ENCODE assay signal across 8 cellular contexts in the genomic region with DNA sequence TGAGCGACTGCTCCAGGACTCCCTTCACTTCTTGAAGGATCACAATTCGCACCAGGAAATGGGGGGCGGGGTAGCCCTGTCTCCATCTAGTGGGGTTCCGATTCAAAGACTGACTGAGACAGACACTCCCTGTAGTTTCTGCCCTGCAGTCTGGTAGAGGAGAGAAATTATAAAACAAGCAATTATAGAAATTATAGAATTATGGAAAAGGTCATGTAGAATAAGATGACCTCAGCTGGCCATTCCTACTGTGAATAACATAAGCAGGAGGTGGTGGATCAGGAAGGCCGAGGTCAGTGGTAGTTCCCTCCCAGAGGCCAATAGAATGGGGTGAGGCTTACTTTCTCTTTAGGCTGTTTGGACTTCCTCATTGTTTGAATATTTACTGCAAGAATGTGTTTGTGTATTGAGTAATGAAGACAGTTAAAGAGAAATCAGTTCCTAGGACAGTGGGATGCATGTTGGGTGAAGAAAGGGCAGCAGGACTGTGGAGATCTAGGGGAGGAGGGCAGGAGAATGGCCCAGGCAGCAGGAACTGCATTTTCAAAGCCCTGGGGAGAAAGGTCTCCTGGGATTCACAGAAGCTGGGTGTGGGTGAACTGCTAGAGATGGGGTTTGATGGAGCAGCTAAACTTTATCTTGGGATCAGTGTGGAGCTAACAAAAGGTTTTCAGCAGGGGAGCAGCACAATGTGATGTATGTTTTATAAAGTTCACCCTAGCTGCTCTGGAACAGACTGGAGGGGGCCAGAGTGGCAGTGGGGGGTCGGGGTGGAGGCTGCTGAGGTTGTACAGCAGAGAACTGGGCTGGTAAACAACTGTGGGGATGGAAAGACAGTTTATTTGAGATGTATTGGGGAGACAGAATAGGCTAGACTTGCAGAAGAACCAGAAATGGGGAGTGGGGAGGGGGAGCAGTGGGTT. TPM values are rescaled to one million over a fixed set of nuclear protein-coding genes. Genes with fewer than 3 reads are reported as not detected.
A peak's percentile ranks its signal among the peaks of the same experiment; 100 is the strongest.
DNase-seq lines count a peak whose midpoint lies in the region; ATAC-seq, FAIRE-seq and TF ChIP-seq lines count a peak whose summit lies in the region.

No MANE protein-coding gene starts in this region.

- no peak for FAIRE-seq in D721Med (lab: Jason Lieb, UNC)

- peak overlapping the region; percentile 37 to 95 (median 90) for H3K27ac ChIP-seq in esophagus muscularis mucosa (replicated peaks in 1 of 4)

- H3K4me3 ChIP-seq in AG04449 (ENCODE audit: low read depth, low read length) = peak overlapping the region; percentile 20; the same call in 1 of the 2 replicates
- no peak overlapping the region for H3K4me3 ChIP-seq in esophagus muscularis mucosa

- no peak for TF ChIP-seq EP300 in esophagus muscularis mucosa (IDR thresholded peaks at IDR 0.05)

- H3K36me3 Mint-ChIP-seq in osteocyte (ENCODE audit: unreplicated experiment) = peaks cover 9% of the 10 kb centered on the region

- intact Hi-C loops in esophagus muscularis mucosa (cut with DNase I) = loop anchor here (5.0 kb wide), 1 partner anchor 47 kb away; a partner anchor contains a TSS

- peaks cover 13% of the 10 kb centered on the region for H3K9me3 Mint-ChIP-seq in osteocyte (ENCODE audit: unreplicated experiment)

- no peaks in the 10 kb centered on the region for H3K27me3 Mint-ChIP-seq in osteocyte (ENCODE audit: unreplicated experiment)

- H3K27ac Mint-ChIP-seq in osteocyte (ENCODE audit: unreplicated experiment) = peak overlapping the region; percentile 91

- DNase-seq in AG04449 (ENCODE audit: low read depth, low spot score) (peak; percentile 53), H4 (ENCODE audit: low spot score) (peak; percentile 23), SW 1271 (lab: John Stamatoyannopoulos, UW) (peak; percentile 54 to 92), esophagus muscularis mucosa (ENCODE audit: extremely low spot score) (no peak), osteocyte (ENCODE audit: extremely low spot score, unreplicated experiment) (no peak), D721Med (ENCODE audit: insufficient read length, low spot score) (no peak)
- DNase-seq in activated CD4-positive, alpha-beta T cell treated with anti-CD3 and anti-CD28 coated beads for 48 hours = no peak

- H3K4me3 Mint-ChIP-seq in osteocyte (ENCODE audit: unreplicated experiment) = peak overlapping the region; percentile 19

- WGBS in esophagus muscularis mucosa = 58% methylated on average over 6 of the region's 6 CpGs

- H3K4me1 ChIP-seq in esophagus muscularis mucosa = peaks cover 25 to 34% (median 30%) of the 10 kb centered on the region in 4 donors

- H3K4me1 Mint-ChIP-seq in osteocyte (ENCODE audit: unreplicated experiment) = peaks cover 27% of the 10 kb centered on the region

- CTCF ChIA-PET in AG04449 (lab: Yijun Ruan, JAX) = interaction anchor here (1.5 kb wide), 2 partner anchors 9 to 23 kb away, joined by 3 read pairs; no protein-coding TSS in a partner anchor

- TF ChIP-seq CTCF in AG04449 (IDR thresholded peaks at IDR 0.05; ENCODE audit: insufficient read depth, low read length, missing control alignments) (no peak), esophagus muscularis mucosa (IDR thresholded peaks at IDR 0.05) (no peak), osteocyte (IDR thresholded peaks at IDR 0.05) (no peak), D721Med (IDR thresholded peaks at IDR 0.05; ENCODE audit: insufficient read depth, missing control alignments) (no peak)

- POLR2A ChIA-PET in AG04449 (lab: Yijun Ruan, JAX) = no interaction called here

- ATAC-seq in HG03439 (IDR thresholded peaks at IDR 0.05; ENCODE audit: unreplicated experiment) = no peak

- H3K27me3 ChIP-seq in esophagus muscularis mucosa = no peaks in the 10 kb centered on the region

- peaks cover 0 to 19% (median 13%) of the 10 kb centered on the region in 4 donors for H3K9me3 ChIP-seq in esophagus muscularis mucosa

- no peak for TF ChIP-seq POLR2A in esophagus muscularis mucosa (IDR thresholded peaks at IDR 0.05; ENCODE audit: low read depth)

- H3K36me3 ChIP-seq in esophagus muscularis mucosa = no peaks in the 10 kb centered on the region

RNA-seq across cellular contexts. Expression of a gene that starts 2.1 kb away (rescaled TPM):
- 0.68 and 0.81 TPM in 2 replicates for total RNA-seq in H4 (2014; rRNA removed; shearing (Covaris generic))
- total RNA-seq in esophagus muscularis mucosa (1 to 10 TPM; 1.7 to 4.2 (median 3.4) TPM), osteocyte (2.6 and 3.4 TPM in 2 replicates)

RNA-seq across cellular contexts. Expression of a gene that starts 13.8 kb away (rescaled TPM):
- total RNA-seq in H4 (2014; rRNA removed; shearing (Covaris generic)) = 2.5 TPM in 2 replicates
- 10 to 100 TPM in 2 of 4 donors, 1 to 10 TPM in 2; 4.5 to 13.0 (median 9.2) TPM for total RNA-seq in esophagus muscularis mucosa
- 2.1 and 3.4 TPM in 2 replicates for total RNA-seq in osteocyte

RNA-seq across cellular contexts. Expression of a gene that starts 47.7 kb away (rescaled TPM):
- 15.1 and 17.0 TPM in 2 replicates for total RNA-seq in H4 (2014; rRNA removed; shearing (Covaris generic))
- 1 to 10 TPM; 1.8 to 5.0 (median 2.9) TPM for total RNA-seq in esophagus muscularis mucosa
- total RNA-seq in osteocyte = 5.6 and 6.3 TPM in 2 replicates

RNA-seq across cellular contexts. Expression of a gene that starts 59.7 kb away (rescaled TPM):
- total RNA-seq in H4 (2014; rRNA removed; shearing (Covaris generic)) = 15.8 and 22.5 TPM in 2 replicates
- total RNA-seq in esophagus muscularis mucosa (10 to 100 TPM; 34.1 to 43.4 (median 39.9) TPM), osteocyte (29.1 and 30.0 TPM in 2 replicates)

Comparison
In these comparisons a context has a peak if more than half of its experiments do, and no peak if none do; other contexts are left out.
1. DNase-seq: peak in AG04449 (single experiment), H4 (single experiment) and SW 1271 (2 of 2); none in esophagus muscularis mucosa (single experiment), osteocyte (single experiment), activated CD4-positive, alpha-beta T cell treated with anti-CD3 and anti-CD28 coated beads for 48 hours (single experiment) and D721Med (single experiment).